8 cellular contexts compared by ENCODE assay signal in the genomic region with DNA sequence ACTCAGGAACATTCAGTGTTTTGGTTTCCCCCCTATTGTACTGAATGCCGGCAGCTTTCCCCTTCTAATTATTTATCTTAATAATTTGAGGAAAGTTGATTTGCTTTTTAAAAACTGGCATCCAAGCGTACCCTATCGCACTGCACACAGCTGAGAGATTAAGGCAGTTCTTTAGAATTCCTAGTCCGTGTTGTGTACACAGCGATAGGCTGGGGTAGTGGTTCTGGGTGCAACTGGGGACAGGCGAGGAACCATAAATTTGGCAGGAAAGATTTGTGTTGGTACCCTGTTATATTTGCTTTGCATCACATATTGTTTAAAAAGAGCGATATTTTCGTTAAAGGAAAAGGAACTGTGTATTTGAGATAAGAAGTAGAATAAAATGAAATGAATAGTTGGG. TPM values are rescaled to one million over a fixed set of nuclear protein-coding genes. Genes with fewer than 3 reads are reported as not detected.
A peak's percentile ranks its signal among the peaks of the same experiment; 100 is the strongest.
DNase-seq lines count a peak whose midpoint lies in the region; ATAC-seq, FAIRE-seq and TF ChIP-seq lines count a peak whose summit lies in the region.
"Had no signal": no experiment of that assay in that cellular context is flagged by ENCODE, and none has a peak within 500 bp of the region (broad histone marks: within the 10 kb centered on the region; RNA-seq: fewer than 3 reads in every experiment).

No MANE protein-coding gene starts in this region.

- peaks cover 77 to 83% (median 82%) of the 10 kb centered on the region in 3 donors for H3K4me1 Mint-ChIP-seq in CD8-positive, alpha-beta memory T cell
- peaks cover 94% of the 10 kb centered on the region for H3K4me1 Mint-ChIP-seq in dendritic cell treated with granulocyte-macrophage colony-stimulating factor and Interleukin-4, amounts not matched to agents 40 ng/mL and 50 ng/mL, for 4 days (ENCODE audit: low read depth)

- H3K4me1 ChIP-seq in CD8-positive, alpha-beta memory T cell (ENCODE audit: insufficient read depth, low read length), result peaks cover 63% of the 10 kb centered on the region
- peaks cover 26% of the 10 kb centered on the region for H3K4me1 ChIP-seq in Loucy (ENCODE audit: insufficient read depth, low read length, poor library complexity, severe bottlenecking)
- peaks cover 100% of the 10 kb centered on the region in 2 experiments for H3K4me1 ChIP-seq in neutrophil (ENCODE audit: control insufficient read depth in 1 of 2, insufficient read depth in 1 of 2, low read depth in 1 of 2, low read length in 1 of 2)

- in situ Hi-C loops in brain microvascular endothelial cell (cut with HindIII; ENCODE audit: low pct_ligation_motif_present, low sequenced_read_pairs), result no loop called here

- H3K4me3 ChIP-seq in CD8-positive, alpha-beta memory T cell (ENCODE audit: low read length), result no peak overlapping the region
- no peak overlapping the region for H3K4me3 ChIP-seq in Loucy (ENCODE audit: low read length, poor library complexity, severe bottlenecking)
- H3K4me3 ChIP-seq in neutrophil (ENCODE audit: low read depth in 1 of 2, low read length in 1 of 2), result peak overlapping the region; percentile 27 to 48
- H3K4me3 ChIP-seq in brain microvascular endothelial cell (ENCODE audit: low read depth, low read length), result no peak overlapping the region

- no peaks in the 10 kb centered on the region for H3F3A ChIP-seq in Loucy (ENCODE audit: low read depth)

- CTCF ChIA-PET in CD8-positive, alpha-beta memory T cell (lab: Charles Lee), result interaction anchor here (0.6 to 1.4 kb wide), 3 partner anchors 65 to 166 kb away, joined by 3 to 7 read pairs (median 3); no protein-coding TSS in a partner anchor

- TF ChIP-seq CTCF in Loucy (conservative IDR thresholded peaks at IDR 0.05; ENCODE audit: low read length) (no peak), neutrophil (IDR thresholded peaks at IDR 0.05) (no peak), brain microvascular endothelial cell (IDR thresholded peaks at IDR 0.05; ENCODE audit: low read depth, low read length, missing control alignments) (no peak)

- H3K36me3 Mint-ChIP-seq in CD8-positive, alpha-beta memory T cell, result peaks cover 0 to 12% (median 7%) of the 10 kb centered on the region in 3 donors
- peaks cover 60% of the 10 kb centered on the region for H3K36me3 Mint-ChIP-seq in dendritic cell treated with granulocyte-macrophage colony-stimulating factor and Interleukin-4, amounts not matched to agents 40 ng/mL and 50 ng/mL, for 4 days (ENCODE audit: low read depth)

- POLR2A ChIA-PET in CD8-positive, alpha-beta memory T cell (lab: Charles Lee), result interaction anchor here (0.6 to 1.3 kb wide), 2 partner anchors 18 to 459 kb away, joined by 3 to 4 read pairs; no protein-coding TSS in a partner anchor

- H3K27ac ChIP-seq in CD8-positive, alpha-beta memory T cell (ENCODE audit: low read depth, low read length), result no peak overlapping the region
- H3K27ac ChIP-seq in neutrophil, result peak overlapping the region; percentile 95
- H3K27ac ChIP-seq in brain microvascular endothelial cell, result no peak overlapping the region

- H3K9me3 ChIP-seq in CD8-positive, alpha-beta memory T cell (ENCODE audit: low read length), result no peaks in the 10 kb centered on the region
- H3K9me3 ChIP-seq in Loucy (ENCODE audit: insufficient read depth, low read depth, low read length) (no peaks in the 10 kb centered on the region), neutrophil (no peaks in the 10 kb centered on the region)

- H2AFZ ChIP-seq in Loucy (ENCODE audit: low read length), result peak overlapping the region; percentile 50; the same call in 1 of the 2 replicates

- no peaks in the 10 kb centered on the region for H4K20me1 ChIP-seq in Loucy (ENCODE audit: insufficient read depth, low read length, poor library complexity, severe bottlenecking)

- H3K27me3 ChIP-seq in CD8-positive, alpha-beta memory T cell (ENCODE audit: insufficient read depth, low read length, poor library complexity, severe bottlenecking), result no peaks in the 10 kb centered on the region
- H3K27me3 ChIP-seq in Loucy (ENCODE audit: insufficient read depth, low read length, poor library complexity, severe bottlenecking) (no peaks in the 10 kb centered on the region), neutrophil (no peaks in the 10 kb centered on the region), brain microvascular endothelial cell (replicated peaks) (no peaks in the 10 kb centered on the region)

- H3K79me2 ChIP-seq in Loucy (ENCODE audit: insufficient read depth, low read length), result no peaks in the 10 kb centered on the region

- FAIRE-seq in RCC 7860 (lab: Jason Lieb, UNC), result no peak

- H3K4me2 ChIP-seq in Loucy (ENCODE audit: low read depth, low read length, poor library complexity, severe bottlenecking), result peak overlapping the region; percentile 1

- no peak for DNase-seq in CD8-positive, alpha-beta memory T cell
- DNase-seq in brain microvascular endothelial cell (no peak), RCC 7860 (ENCODE audit: low spot score) (no peak)
- DNase-seq: KG1 had no signal

- H3K27me3 Mint-ChIP-seq in CD8-positive, alpha-beta memory T cell, result no peaks in the 10 kb centered on the region
- H3K27me3 Mint-ChIP-seq in dendritic cell treated with granulocyte-macrophage colony-stimulating factor and Interleukin-4, amounts not matched to agents 40 ng/mL and 50 ng/mL, for 4 days, result no peaks in the 10 kb centered on the region

- intact Hi-C loops in dendritic cell treated with granulocyte-macrophage colony-stimulating factor and Interleukin-4, amounts not matched to agents 40 ng/mL and 50 ng/mL, for 4 days (cut with micrococcal nuclease), result no loop called here

- no peaks in the 10 kb centered on the region for H3K36me3 ChIP-seq in CD8-positive, alpha-beta memory T cell (ENCODE audit: insufficient read depth, low read length)
- H3K36me3 ChIP-seq in Loucy (ENCODE audit: insufficient read depth, low read length), result no peaks in the 10 kb centered on the region
- H3K36me3 ChIP-seq in neutrophil, result no peaks in the 10 kb centered on the region
- no peaks in the 10 kb centered on the region for H3K36me3 ChIP-seq in brain microvascular endothelial cell (replicated peaks)

- no peak for ATAC-seq in GM21717 (IDR thresholded peaks at IDR 0.05; ENCODE audit: unreplicated experiment)

- H3K27ac Mint-ChIP-seq in CD8-positive, alpha-beta memory T cell, result peak overlapping the region; percentile 37 to 100 (median 92)
- peak overlapping the region; percentile 94 for H3K27ac Mint-ChIP-seq in dendritic cell treated with granulocyte-macrophage colony-stimulating factor and Interleukin-4, amounts not matched to agents 40 ng/mL and 50 ng/mL, for 4 days

- H3K9me3 Mint-ChIP-seq in CD8-positive, alpha-beta memory T cell, result no peaks in the 10 kb centered on the region
- H3K9me3 Mint-ChIP-seq in dendritic cell treated with granulocyte-macrophage colony-stimulating factor and Interleukin-4, amounts not matched to agents 40 ng/mL and 50 ng/mL, for 4 days, result no peaks in the 10 kb centered on the region

- H3K9me2 ChIP-seq in Loucy (replicated peaks; ENCODE audit: low read depth, low read length), result no peaks in the 10 kb centered on the region

- peak overlapping the region; percentile 8 to 89 (median 53) for H3K4me3 Mint-ChIP-seq in CD8-positive, alpha-beta memory T cell
- H3K4me3 Mint-ChIP-seq in dendritic cell treated with granulocyte-macrophage colony-stimulating factor and Interleukin-4, amounts not matched to agents 40 ng/mL and 50 ng/mL, for 4 days, result peak overlapping the region; percentile 47

- H3K9ac ChIP-seq in Loucy (ENCODE audit: low read depth, low read length, poor library complexity, severe bottlenecking), result peak overlapping the region; percentile 5

RNA-seq across cellular contexts. Expression of gene PTPRJ, which starts 39.2 kb away (rescaled TPM):
- 10 to 100 TPM; 25.1 to 25.6 TPM for total RNA-seq in CD8-positive, alpha-beta memory T cell
- polyA plus RNA-seq in CD8-positive, alpha-beta memory T cell, result 16.0 TPM

Comparison
In these comparisons a context has a peak if more than half of its experiments do, and no peak if none do; other contexts are left out.
1. H3K4me3 ChIP-seq: peak in neutrophil (2 of 2); none in CD8-positive, alpha-beta memory T cell (single experiment), Loucy (single experiment) and brain microvascular endothelial cell (single experiment).